In the genomic region with DNA sequence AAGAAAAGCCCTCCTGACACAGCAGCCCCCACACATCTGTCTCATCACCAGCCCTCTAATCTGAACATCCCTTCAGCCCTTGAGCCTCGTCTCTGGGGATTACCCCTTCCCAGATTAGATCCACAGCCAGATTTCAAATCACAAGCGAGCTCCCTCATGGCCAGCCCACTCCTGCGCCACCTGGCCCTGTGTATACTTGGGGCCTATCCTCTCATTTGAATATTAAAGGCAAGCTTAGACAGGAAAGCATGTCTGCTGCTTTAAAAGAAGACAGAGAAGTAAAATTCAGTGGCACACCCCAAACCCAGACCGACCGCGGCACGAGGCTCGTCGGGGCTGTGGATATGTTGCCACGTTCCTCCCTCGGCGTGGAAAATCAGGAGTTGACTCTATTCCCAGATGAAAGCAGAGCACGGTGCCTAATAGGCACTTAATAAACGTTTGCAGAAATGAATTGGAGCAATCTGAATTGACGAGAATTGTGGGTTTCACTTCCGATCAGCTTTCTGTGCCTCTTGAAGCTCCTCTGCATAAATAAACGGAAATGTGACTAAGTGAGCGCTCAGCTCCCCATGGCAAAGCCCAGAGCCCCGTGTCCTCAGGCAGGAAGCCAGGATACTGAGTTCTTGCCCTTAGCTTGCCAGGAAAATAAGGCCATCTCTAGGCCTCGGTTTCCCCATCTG, we compare ENCODE assay signal across 12 cellular contexts.
DNase-seq lines count a peak whose midpoint lies in the region; ATAC-seq, FAIRE-seq and TF ChIP-seq lines count a peak whose summit lies in the region.
"Had no signal": no experiment of that assay in that cellular context is flagged by ENCODE, and none has a peak within 500 bp of the region (broad histone marks: within the 10 kb centered on the region; RNA-seq: fewer than 3 reads in every experiment).

No MANE protein-coding gene starts in this region.

- H3K27me3 ChIP-seq in DND-41 (ENCODE audit: insufficient read depth, low read length, poor library complexity) (no peaks in the 10 kb centered on the region), SU-DHL-6 (ENCODE audit: low read length) (no peaks in the 10 kb centered on the region)
- H3K27me3 ChIP-seq: colonic mucosa had no signal

- no peaks in the 10 kb centered on the region for H3K4me1 ChIP-seq in DND-41 (ENCODE audit: insufficient read depth, low read length)
- H3K4me1 ChIP-seq: colonic mucosa had no signal

- H3K27ac Mint-ChIP-seq in mesothelial cell of epicardium: peak overlapping the region; percentile 89
- no peak overlapping the region for H3K27ac Mint-ChIP-seq in activated naive CD8-positive, alpha-beta T cell treated with anti-CD3 and anti-CD28 coated beads, Interleukin-2, amount 50 U/mL, for 24 hours

- no peak overlapping the region for H3K4me3 Mint-ChIP-seq in mesothelial cell of epicardium
- H3K4me3 Mint-ChIP-seq in activated naive CD8-positive, alpha-beta T cell treated with anti-CD3 and anti-CD28 coated beads, Interleukin-2, amount 50 U/mL, for 24 hours: no peak overlapping the region

- H3K27ac ChIP-seq in DND-41 (ENCODE audit: low read length) (peak overlapping the region; percentile 30), SU-DHL-6 (ENCODE audit: low read depth, low read length) (peak overlapping the region; percentile 42)
- H3K27ac ChIP-seq: colonic mucosa, thoracic aorta had no signal

- peaks cover 100% of the 10 kb centered on the region for H3K36me3 ChIP-seq in DND-41 (ENCODE audit: insufficient read depth, low read length)
- H3K36me3 ChIP-seq in SU-DHL-6 (ENCODE audit: low read length): no peaks in the 10 kb centered on the region
- H3K36me3 ChIP-seq: colonic mucosa, thoracic aorta had no signal

- no peaks in the 10 kb centered on the region for H3F3A ChIP-seq in SU-DHL-6 (ENCODE audit: insufficient read depth)

- DNase-seq in DND-41 (no peak), HTR-8/SVneo (ENCODE audit: insufficient read length, low spot score) (no peak), mesothelial cell of epicardium (ENCODE audit: low spot score in 2 of 2, unreplicated experiment in 2 of 2) (no peak), NCI-H446 treated with DMSO at 0.1 percent for 48 hours (lab: John Stamatoyannopoulos, UW) (no peak), left colon (no peak), NK-92 (lab: John Stamatoyannopoulos, UW; ENCODE audit: unreplicated experiment) (no peak)
- DNase-seq in activated naive CD8-positive, alpha-beta T cell treated with anti-CD3 and anti-CD28 coated beads, Interleukin-2, amount 50 U/mL, for 24 hours: no peak
- DNase-seq: colonic mucosa, hypothalamus, NCI-H1105 treated with DMSO at 0.1 percent for 48 hours had no signal

- H4K20me1 ChIP-seq in DND-41 (ENCODE audit: insufficient read depth, low read length) (0 out of 2 replicates have a peak, but pooled peaks cover 4% of the 10 kb centered on the region), SU-DHL-6 (ENCODE audit: low read depth, low read length) (no peaks in the 10 kb centered on the region)

- H2AFZ ChIP-seq in DND-41 (ENCODE audit: low read depth, low read length) (no peak overlapping the region), SU-DHL-6 (ENCODE audit: low read depth, low read length, severe bottlenecking) (no peak overlapping the region)

- H3K79me2 ChIP-seq in DND-41 (ENCODE audit: insufficient read depth, low read length) (peaks cover 20% of the 10 kb centered on the region), SU-DHL-6 (ENCODE audit: insufficient read depth, low read length) (no peaks in the 10 kb centered on the region)

- ATAC-seq in DND-41 (ENCODE audit: insufficient read depth, low read depth) (no peak), left colon (no peak)
- ATAC-seq in activated naive CD8-positive, alpha-beta T cell treated with anti-CD3 and anti-CD28 coated beads, Interleukin-2, amount 50 U/mL, for 24 hours: no peak

- H3K4me3 ChIP-seq in DND-41 (ENCODE audit: low read depth in 1 of 2, low read length in 2 of 2) (no peak overlapping the region), SU-DHL-6 (ENCODE audit: insufficient read depth, low read length, poor library complexity, severe bottlenecking) (no peak overlapping the region)
- H3K4me3 ChIP-seq: colonic mucosa, thoracic aorta had no signal

- H3K27me3 Mint-ChIP-seq in mesothelial cell of epicardium (ENCODE audit: low read depth): no peaks in the 10 kb centered on the region
- H3K27me3 Mint-ChIP-seq in activated naive CD8-positive, alpha-beta T cell treated with anti-CD3 and anti-CD28 coated beads, Interleukin-2, amount 50 U/mL, for 24 hours: no peaks in the 10 kb centered on the region

- H3K9me3 Mint-ChIP-seq in mesothelial cell of epicardium: peaks cover 6% of the 10 kb centered on the region
- no peaks in the 10 kb centered on the region for H3K9me3 Mint-ChIP-seq in activated naive CD8-positive, alpha-beta T cell treated with anti-CD3 and anti-CD28 coated beads, Interleukin-2, amount 50 U/mL, for 24 hours

- H3K4me2 ChIP-seq in DND-41 (ENCODE audit: insufficient read depth, low read length): no peak overlapping the region
- peak overlapping the region; percentile 34 for H3K4me2 ChIP-seq in SU-DHL-6 (ENCODE audit: low read depth, low read length, poor library complexity, severe bottlenecking)

- peaks cover 25% of the 10 kb centered on the region for H3K36me3 Mint-ChIP-seq in mesothelial cell of epicardium
- H3K36me3 Mint-ChIP-seq in activated naive CD8-positive, alpha-beta T cell treated with anti-CD3 and anti-CD28 coated beads, Interleukin-2, amount 50 U/mL, for 24 hours (ENCODE audit: low read depth): peaks cover 14% of the 10 kb centered on the region

- no peaks in the 10 kb centered on the region for H3K9me2 ChIP-seq in SU-DHL-6 (replicated peaks; ENCODE audit: insufficient read depth, low read length)

- H3K9ac ChIP-seq in DND-41 (ENCODE audit: low read depth, low read length): no peak overlapping the region
- H3K9ac ChIP-seq in SU-DHL-6 (ENCODE audit: low read length): peak overlapping the region; percentile 12

- H3K4me1 Mint-ChIP-seq in mesothelial cell of epicardium: peaks cover 10% of the 10 kb centered on the region
- H3K4me1 Mint-ChIP-seq in activated naive CD8-positive, alpha-beta T cell treated with anti-CD3 and anti-CD28 coated beads, Interleukin-2, amount 50 U/mL, for 24 hours: no peaks in the 10 kb centered on the region

- H3K9me3 ChIP-seq in DND-41 (ENCODE audit: insufficient read depth, low read length, severe bottlenecking): no peaks in the 10 kb centered on the region
- no peaks in the 10 kb centered on the region for H3K9me3 ChIP-seq in SU-DHL-6 (ENCODE audit: insufficient read depth, low read length)
- H3K9me3 ChIP-seq: colonic mucosa, thoracic aorta had no signal

- peak; percentile 33 for FAIRE-seq in HTR-8/SVneo (lab: Jason Lieb, UNC)

- no peak for TF ChIP-seq CTCF in DND-41 (IDR thresholded peaks at IDR 0.05; ENCODE audit: borderline replicate concordance, extremely low read depth, low read length, poor library complexity, severe bottlenecking)
- no peak for TF ChIP-seq CTCF in SU-DHL-6 (IDR thresholded peaks at IDR 0.05; ENCODE audit: insufficient read depth, low read length, poor library complexity, severe bottlenecking)
- no peak for TF ChIP-seq CTCF in mesothelial cell of epicardium (IDR thresholded peaks at IDR 0.05; ENCODE audit: unreplicated experiment)

- intact Hi-C loops in left colon (cut with DNase I, micrococcal nuclease): no loop called here
